9 cellular contexts compared by ENCODE assay signal in the genomic region with DNA sequence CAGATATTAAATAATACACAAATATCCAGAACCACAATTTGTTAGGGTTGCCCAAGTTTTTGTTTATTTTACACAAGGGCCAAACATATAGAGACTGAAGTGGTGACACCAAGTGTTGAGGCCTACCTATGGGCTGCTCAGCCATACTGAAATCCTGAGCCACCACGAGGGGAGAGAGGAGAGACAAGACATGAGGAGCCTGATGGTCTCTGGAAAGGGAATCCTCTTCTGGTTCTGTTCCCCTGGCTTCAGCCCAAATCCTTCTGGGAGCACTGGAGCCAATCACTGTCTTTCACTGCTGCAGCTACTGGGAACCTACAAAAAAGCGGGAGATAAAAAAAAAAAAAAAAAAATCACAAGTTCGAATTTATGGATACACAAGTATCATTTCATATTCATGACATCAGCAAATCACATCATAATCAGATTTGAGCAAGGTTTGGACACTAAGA. TPM values are rescaled to one million over a fixed set of nuclear protein-coding genes. Genes with fewer than 3 reads are reported as not detected.
DNase-seq lines count a peak whose midpoint lies in the region; ATAC-seq and TF ChIP-seq lines count a peak whose summit lies in the region.
"Had no signal": no experiment of that assay in that cellular context is flagged by ENCODE, and none has a peak within 500 bp of the region (broad histone marks: within the 10 kb centered on the region; RNA-seq: fewer than 3 reads in every experiment).

No MANE protein-coding gene starts in this region.

- H3K9me3 Mint-ChIP-seq in neural crest cell (no peaks in the 10 kb centered on the region), immature natural killer cell (peaks cover 0 to 12% (median 0%) of the 10 kb centered on the region in 6 donors)

- no peaks in the 10 kb centered on the region for H3K27me3 ChIP-seq in MG63

- H3K36me3 ChIP-seq in MG63, result no peaks in the 10 kb centered on the region; the same call in 1 of the 2 replicates

- no peaks in the 10 kb centered on the region for H3K36me3 Mint-ChIP-seq in neural crest cell (ENCODE audit: low read depth)
- H3K36me3 Mint-ChIP-seq in immature natural killer cell, result peaks cover 0 to 6% (median 0%) of the 10 kb centered on the region in 3 donors

- peak overlapping the region; percentile 91 for H3K4me3 Mint-ChIP-seq in neural crest cell
- H3K4me3 Mint-ChIP-seq in immature natural killer cell, result peak overlapping the region in 2 of 5 donors; percentile 1 to 5

- no peak for TF ChIP-seq CTCF in neural crest cell (conservative IDR thresholded peaks at IDR 0.05)

- H3K27ac Mint-ChIP-seq in neural crest cell (ENCODE audit: unreplicated experiment) (peak overlapping the region; percentile 95), immature natural killer cell (no peak overlapping the region)

- H3K27ac ChIP-seq in cingulate gyrus (ENCODE audit: low read depth, low read length), result peak overlapping the region; percentile 41

- peaks cover 12% of the 10 kb centered on the region for H3K27me3 Mint-ChIP-seq in neural crest cell (ENCODE audit: low read depth)
- H3K27me3 Mint-ChIP-seq in immature natural killer cell (ENCODE audit: low read depth in 3 of 3), result peaks cover 53 to 70% (median 66%) of the 10 kb centered on the region in 3 donors

- no peaks in the 10 kb centered on the region for H3K9me3 ChIP-seq in MG63

- DNase-seq in EH (ENCODE audit: low read depth) (peak; percentile 38), MG63 (peak; percentile 69), neural crest cell (ENCODE audit: low read depth, low spot score) (no peak), epidermal melanocyte (ENCODE audit: insufficient read length, low spot score) (no peak), AML-193 (lab: John Stamatoyannopoulos, UW) (no peak), immature natural killer cell (no peak)
- DNase-seq: stimulated activated CD4-positive, alpha-beta T cell treated with anti-CD3 and anti-CD28 coated beads, Interleukin-4, amount 100 ng/mL, for 24 hours had no signal

- H3K4me1 Mint-ChIP-seq in neural crest cell (peaks cover 79% of the 10 kb centered on the region), immature natural killer cell (peaks cover 36 to 55% of the 10 kb centered on the region in 2 donors)

- ATAC-seq in GM18861 (IDR thresholded peaks at IDR 0.05; ENCODE audit: unreplicated experiment), result no peak

- peak overlapping the region; percentile 63 for H3K4me3 ChIP-seq in MG63

RNA-seq across cellular contexts. Expression of gene SKIDA1, which starts 1.9 kb away (rescaled TPM):
- total RNA-seq in MG63 (2014; rRNA removed; shearing (Covaris generic); ENCODE audit: low replicate concordance), result 2.0 and 3.1 TPM in 2 replicates
- 52.1 and 53.0 TPM in 2 replicates for total RNA-seq in neural crest cell
- not detected for polyA plus RNA-seq in immature natural killer cell

RNA-seq across cellular contexts. Expression of gene MLLT10, which starts 10.4 kb away (rescaled TPM):
- total RNA-seq in MG63 (2014; rRNA removed; shearing (Covaris generic); ENCODE audit: low replicate concordance), result 15.2 and 22.5 TPM in 2 replicates
- 52.6 and 58.1 TPM in 2 replicates for total RNA-seq in neural crest cell
- polyA plus RNA-seq in immature natural killer cell, result 1 to 10 TPM in 2 of 3 donors, under 1 TPM in 1; 0.81 to 5.1 (median 4.8) TPM

Comparison
In these comparisons a context has a peak if more than half of its experiments do, and no peak if none do; other contexts are left out.
1. DNase-seq: peak in EH (single experiment) and MG63 (single experiment); none in neural crest cell (single experiment), epidermal melanocyte (single experiment), AML-193 (0 of 2) and immature natural killer cell (0 of 3).
2. RNA of gene SKIDA1, which starts 1.9 kb away (total RNA-seq): 52.1 to 53.0 TPM in neural crest cell; 2.0 to 3.1 TPM in MG63; every median in the first group is over 10 times any median in the second.